37 cellular contexts compared by ENCODE assay signal in the genomic region with DNA sequence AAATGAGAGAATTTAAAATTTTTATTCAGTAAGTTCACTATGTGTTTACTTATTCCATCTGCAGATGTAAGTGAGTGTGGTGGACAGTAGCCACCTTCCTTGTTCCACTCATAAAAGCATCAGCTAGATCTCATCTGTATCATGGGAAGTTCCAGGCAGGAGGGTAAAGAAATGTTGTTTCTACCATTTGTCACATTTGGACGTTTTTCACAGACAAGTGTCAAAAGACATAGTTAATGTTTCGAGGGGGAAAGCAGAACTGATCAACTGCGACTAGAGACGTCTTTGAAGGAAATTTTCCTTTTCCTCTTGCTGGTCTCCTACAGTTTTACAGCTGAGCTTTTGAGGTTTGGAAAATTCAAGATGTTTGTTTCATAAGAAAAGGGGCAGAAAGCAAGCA. TPM values are rescaled to one million over a fixed set of nuclear protein-coding genes. Genes with fewer than 3 reads are reported as not detected.
"Had no signal": no experiment of that assay in that cellular context is flagged by ENCODE, and none has a peak within 500 bp of the region (broad histone marks: within the 10 kb centered on the region; RNA-seq: fewer than 3 reads in every experiment).

No MANE protein-coding gene starts in this region.

- H3K27ac Mint-ChIP-seq: activated B cell treated with CpG ODN at 0.5 μM for 24 hours; activated CD4-positive, alpha-beta memory T cell treated with anti-CD3 and anti-CD28 coated beads for 36 hours; activated CD4-positive, alpha-beta T cell treated with anti-CD3 and anti-CD28 coated beads, Interleukin-2, amount 10 ng/mL, durations not matched to agents 24 days and 14 days; activated CD8-positive, alpha-beta T cell treated with anti-CD3 and anti-CD28 coated beads for 36 hours; activated naive CD4-positive, alpha-beta T cell treated with anti-CD3 and anti-CD28 coated beads for 36 hours; activated naive CD4-positive, alpha-beta T cell treated with anti-CD3 and anti-CD28 coated beads, Interleukin-2, amount 50 U/mL, for 72 hours; activated naive CD8-positive, alpha-beta T cell treated with anti-CD3 and anti-CD28 coated beads for 36 hours; activated T-cell treated with anti-CD3 and anti-CD28 coated beads, Interleukin-2, amount 50 U/mL, for 72 hours; activated T-helper 1 cell treated with anti-CD3 and anti-CD28 coated beads, Interleukin-12 subunit alpha, Interleukin-12 subunit beta, Interleukin-2, Interleukin-4 antibody, amounts not matched to agents 30 ng/mL and 10 ng/mL and 1 ng/mL, durations not matched to agents 14 hours and 24 hours and 36 hours; activated T-helper 17 cell treated with anti-CD3 and anti-CD28 coated beads, Interleukin-2, amount 50 U/mL, for 72 hours; T-helper 1 cell treated with Interleukin-12 subunit alpha and Interleukin-12 subunit beta and Interleukin-4 antibody, amounts not matched to agents 30 μg/mL and 1 μg/mL, for 36 hours; T-helper 2 cell treated with Interferon-gamma antibody and Interleukin-4, amounts not matched to agents 5 μg/mL and 100 μg/mL, for 36 hours had no signal

- H3K36me3 Mint-ChIP-seq: activated CD4-positive, alpha-beta memory T cell treated with anti-CD3 and anti-CD28 coated beads for 36 hours; activated naive CD4-positive, alpha-beta T cell treated with anti-CD3 and anti-CD28 coated beads, Interleukin-2, amount 50 U/mL, for 72 hours; activated naive CD8-positive, alpha-beta T cell treated with anti-CD3 and anti-CD28 coated beads for 36 hours had no signal

- H3K9me3 ChIP-seq: adrenal gland, body of pancreas, breast epithelium had no signal

- H3K4me3 Mint-ChIP-seq: activated B cell treated with CpG ODN at 0.5 μM for 24 hours; activated CD4-positive, alpha-beta memory T cell treated with anti-CD3 and anti-CD28 coated beads for 36 hours; activated CD4-positive, alpha-beta T cell treated with anti-CD3 and anti-CD28 coated beads, Interleukin-2, amount 10 ng/mL, durations not matched to agents 24 days and 14 days; activated CD8-positive, alpha-beta T cell treated with anti-CD3 and anti-CD28 coated beads for 36 hours; activated naive CD4-positive, alpha-beta T cell treated with anti-CD3 and anti-CD28 coated beads for 36 hours; activated naive CD8-positive, alpha-beta T cell treated with anti-CD3 and anti-CD28 coated beads for 36 hours; activated T-cell treated with anti-CD3 and anti-CD28 coated beads, Interleukin-2, amount 50 U/mL, for 4 hours; activated T-cell treated with anti-CD3 and anti-CD28 coated beads, Interleukin-2, amount 50 U/mL, for 72 hours; activated T-helper 1 cell treated with anti-CD3 and anti-CD28 coated beads, Interleukin-12 subunit alpha, Interleukin-12 subunit beta, Interleukin-2, Interleukin-4 antibody, amounts not matched to agents 30 ng/mL and 10 ng/mL and 1 ng/mL, durations not matched to agents 14 hours and 24 hours and 36 hours; activated T-helper 17 cell treated with anti-CD3 and anti-CD28 coated beads, Interleukin-2, amount 50 U/mL, for 72 hours; central memory CD8-positive, alpha-beta T cell; T-helper 1 cell treated with Interleukin-12 subunit alpha and Interleukin-12 subunit beta and Interleukin-4 antibody, amounts not matched to agents 30 μg/mL and 1 μg/mL, for 36 hours; T-helper 2 cell treated with Interferon-gamma antibody and Interleukin-4, amounts not matched to agents 5 μg/mL and 100 μg/mL, for 36 hours had no signal

- H3K4me3 ChIP-seq: adrenal gland, body of pancreas, breast epithelium had no signal

- H3K27me3 Mint-ChIP-seq: activated B cell treated with CpG ODN at 0.5 μM for 24 hours; activated CD4-positive, alpha-beta memory T cell treated with anti-CD3 and anti-CD28 coated beads for 36 hours; activated CD4-positive, alpha-beta T cell treated with anti-CD3 and anti-CD28 coated beads, Interleukin-2, amount 10 ng/mL, durations not matched to agents 24 days and 14 days; activated naive CD8-positive, alpha-beta T cell treated with anti-CD3 and anti-CD28 coated beads for 36 hours; central memory CD8-positive, alpha-beta T cell had no signal

- H3K4me1 Mint-ChIP-seq: activated B cell treated with CpG ODN at 0.5 μM for 24 hours; activated CD4-positive, alpha-beta T cell treated with anti-CD3 and anti-CD28 coated beads, Interleukin-2, amount 10 ng/mL, durations not matched to agents 24 days and 14 days; activated naive CD8-positive, alpha-beta T cell treated with anti-CD3 and anti-CD28 coated beads for 36 hours; activated T-helper 17 cell treated with anti-CD3 and anti-CD28 coated beads, Interleukin-2, amount 50 U/mL, for 72 hours; central memory CD8-positive, alpha-beta T cell had no signal

- H3K27me3 ChIP-seq: adrenal gland, body of pancreas, brain microvascular endothelial cell, breast epithelium had no signal

- H3K4me1 ChIP-seq: adrenal gland, body of pancreas, breast epithelium had no signal

- DNase-seq: activated B cell treated with CpG ODN at 0.5 μM for 24 hours; activated CD4-positive, alpha-beta memory T cell treated with anti-CD3 and anti-CD28 coated beads for 36 hours; activated CD4-positive, alpha-beta T cell treated with anti-CD3 and anti-CD28 coated beads for 4 hours; activated CD4-positive, alpha-beta T cell treated with anti-CD3 and anti-CD28 coated beads, Interleukin-2, amount 10 ng/mL, durations not matched to agents 24 days and 14 days; activated CD4-positive, alpha-beta T cell treated with anti-CD3 and anti-CD28 coated beads, Interleukin-2, amount 50 U/mL, for 1 hour; activated CD4-positive, alpha-beta T cell treated with anti-CD3 and anti-CD28 coated beads, Interleukin-2, amount 50 U/mL, for 4 hours; activated CD4-positive, CD25-positive, alpha-beta regulatory T cell treated with anti-CD3 and anti-CD28 coated beads, Interleukin-2, amount 50 U/mL, for 72 hours; activated CD8-positive, alpha-beta memory T cell treated with anti-CD3 and anti-CD28 coated beads, Interleukin-2, amount 50 U/mL, for 4 hours; activated CD8-positive, alpha-beta T cell treated with anti-CD3 and anti-CD28 coated beads for 36 hours; activated effector memory CD4-positive, alpha-beta T cell treated with anti-CD3 and anti-CD28 coated beads, Interleukin-2, amount 50 U/mL, for 16 hours; activated gamma-delta T cell treated with Interleukin-2 at 50 U/mL for 16 hours; activated naive CD4-positive, alpha-beta T cell; activated naive CD4-positive, alpha-beta T cell treated with anti-CD3 and anti-CD28 coated beads for 36 hours; activated naive CD4-positive, alpha-beta T cell treated with anti-CD3 and anti-CD28 coated beads, Interleukin-2, amount 50 U/mL, for 16 hours; activated naive CD8-positive, alpha-beta T cell treated with anti-CD3 and anti-CD28 coated beads for 36 hours; activated T-cell treated with anti-CD3 and anti-CD28 coated beads for 4 hours; activated T-cell treated with anti-CD3 and anti-CD28 coated beads, Interleukin-2, amount 50 U/mL, for 1 hour; activated T-cell treated with anti-CD3 and anti-CD28 coated beads, Interleukin-2, amount 50 U/mL, for 4 hours; activated T-cell treated with anti-CD3 and anti-CD28 coated beads, Interleukin-2, amount 50 U/mL, for 72 hours; adrenal gland; amniotic stem cell; aorta; body of pancreas; brain microvascular endothelial cell; caudate nucleus; cerebellar nuclear complex; T-helper 1 cell; T-helper 2 cell; T-helper 9 cell had no signal

- ATAC-seq: activated CD8-positive, alpha-beta T cell treated with anti-CD3 and anti-CD28 coated beads for 36 hours; activated naive CD4-positive, alpha-beta T cell treated with anti-CD3 and anti-CD28 coated beads, Interleukin-2, amount 50 U/mL, for 72 hours; activated T-cell treated with anti-CD3 and anti-CD28 coated beads, Interleukin-2, amount 50 U/mL, for 4 hours; activated T-cell treated with anti-CD3 and anti-CD28 coated beads, Interleukin-2, amount 50 U/mL, for 72 hours; activated T-helper 17 cell treated with anti-CD3 and anti-CD28 coated beads, Interleukin-2, amount 50 U/mL, for 72 hours; body of pancreas had no signal

- H3K27ac ChIP-seq: adrenal gland, body of pancreas, brain microvascular endothelial cell, breast epithelium, VCaP had no signal

- H3K9me3 Mint-ChIP-seq: activated B cell treated with CpG ODN at 0.5 μM for 24 hours; activated CD4-positive, alpha-beta memory T cell treated with anti-CD3 and anti-CD28 coated beads for 36 hours; activated CD4-positive, alpha-beta T cell treated with anti-CD3 and anti-CD28 coated beads, Interleukin-2, amount 10 ng/mL, durations not matched to agents 24 days and 14 days; activated CD8-positive, alpha-beta T cell treated with anti-CD3 and anti-CD28 coated beads for 36 hours; activated naive CD4-positive, alpha-beta T cell treated with anti-CD3 and anti-CD28 coated beads for 36 hours; activated naive CD4-positive, alpha-beta T cell treated with anti-CD3 and anti-CD28 coated beads, Interleukin-2, amount 50 U/mL, for 72 hours; activated naive CD8-positive, alpha-beta T cell treated with anti-CD3 and anti-CD28 coated beads for 36 hours; activated T-cell treated with anti-CD3 and anti-CD28 coated beads, Interleukin-2, amount 50 U/mL, for 4 hours; activated T-cell treated with anti-CD3 and anti-CD28 coated beads, Interleukin-2, amount 50 U/mL, for 72 hours; activated T-helper 1 cell treated with anti-CD3 and anti-CD28 coated beads, Interleukin-12 subunit alpha, Interleukin-12 subunit beta, Interleukin-2, Interleukin-4 antibody, amounts not matched to agents 30 ng/mL and 10 ng/mL and 1 ng/mL, durations not matched to agents 14 hours and 24 hours and 36 hours; activated T-helper 17 cell treated with anti-CD3 and anti-CD28 coated beads, Interleukin-2, amount 50 U/mL, for 72 hours; central memory CD8-positive, alpha-beta T cell; T-helper 1 cell treated with Interleukin-12 subunit alpha and Interleukin-12 subunit beta and Interleukin-4 antibody, amounts not matched to agents 30 μg/mL and 1 μg/mL, for 36 hours; T-helper 2 cell treated with Interferon-gamma antibody and Interleukin-4, amounts not matched to agents 5 μg/mL and 100 μg/mL, for 36 hours had no signal

- H3K36me3 ChIP-seq: adrenal gland, brain microvascular endothelial cell, breast epithelium had no signal

RNA-seq across cellular contexts. Expression of a gene that starts 55.9 kb away (rescaled TPM):
- total RNA-seq: activated B cell treated with CpG ODN at 0.5 μM for 24 hours had no signal
